ENCODE assay signal across 13 cellular contexts in the genomic region with DNA sequence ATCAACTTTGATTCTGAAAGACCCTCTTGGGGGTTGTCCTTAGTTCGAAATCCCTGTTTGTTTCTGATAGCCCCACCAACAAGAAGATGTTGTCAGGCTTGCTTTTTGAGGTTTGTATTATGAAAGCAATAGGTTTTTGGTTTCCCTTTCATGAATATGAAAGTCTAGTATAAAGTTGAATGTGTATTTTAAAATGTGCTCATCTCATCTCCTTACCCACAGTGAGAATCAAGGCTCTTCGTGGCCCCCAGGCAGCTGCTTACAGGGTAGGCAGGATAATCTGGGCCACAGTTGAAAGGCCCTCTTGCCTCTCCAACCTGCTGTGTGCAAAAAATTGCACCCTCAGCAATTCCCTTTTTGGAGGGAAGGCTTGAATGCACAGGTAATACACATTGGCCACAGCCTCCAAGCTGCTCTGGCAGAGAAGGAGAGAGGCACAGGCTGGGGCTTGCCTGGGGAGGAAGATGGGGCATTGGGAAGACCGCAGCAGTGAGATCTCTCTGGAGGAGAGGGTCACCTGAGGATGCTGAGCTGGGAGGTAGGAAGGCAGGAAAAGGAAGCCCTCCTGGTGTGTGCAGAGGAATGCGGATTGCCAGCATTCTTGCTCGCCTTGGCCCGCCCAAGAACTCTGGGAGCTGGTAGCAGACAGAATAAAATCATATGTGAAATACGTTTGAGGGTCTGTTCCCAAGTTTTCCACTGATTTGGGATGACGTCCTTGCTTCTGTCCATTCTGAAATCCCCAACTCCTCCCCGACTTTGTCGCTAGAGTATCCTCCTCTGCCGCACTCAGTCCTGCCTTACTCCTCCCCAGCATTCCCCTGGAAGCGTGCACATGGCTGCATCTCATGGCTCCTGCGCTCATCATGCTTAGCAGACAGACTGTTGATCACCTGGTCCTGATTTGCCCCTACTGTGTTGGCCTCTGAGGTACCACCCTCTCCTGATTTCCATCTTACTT.
DNase-seq lines count a peak whose midpoint lies in the region; ATAC-seq and TF ChIP-seq lines count a peak whose summit lies in the region.
"Had no signal": no experiment of that assay in that cellular context is flagged by ENCODE, and none has a peak within 500 bp of the region (broad histone marks: within the 10 kb centered on the region; RNA-seq: fewer than 3 reads in every experiment).

No MANE protein-coding gene starts in this region.

- H3K4me3 ChIP-seq in coronary artery, result no peak overlapping the region
- H3K4me3 ChIP-seq: ascending aorta, Peyer's patch had no signal

- DNase-seq in ELF-1 (ENCODE audit: low read depth, low spot score), result peak; percentile 76
- peak; percentile 77 for DNase-seq in NCI-H1105 treated with DMSO at 0.1 percent for 48 hours (lab: John Stamatoyannopoulos, UW)
- peak; percentile 52 for DNase-seq in coronary artery (ENCODE audit: low spot score)
- DNase-seq in mesenteric fat pad (ENCODE audit: low spot score), result peak; percentile 39
- no peak for DNase-seq in NCI-H1436 treated with DMSO at 0.1 percent for 48 hours (lab: John Stamatoyannopoulos, UW)
- DNase-seq: activated CD4-positive, alpha-beta T cell treated with anti-CD3 and anti-CD28 coated beads for 4 hours; CD4-positive, alpha-beta T cell; effector memory CD8-positive, alpha-beta T cell; left ventricle myocardium superior; Peyer's patch had no signal

- TF ChIP-seq CTCF in coronary artery (IDR thresholded peaks at IDR 0.05), result no peak

- H3K27ac ChIP-seq in coronary artery, result no peak overlapping the region
- H3K27ac ChIP-seq: ascending aorta, Peyer's patch had no signal

- ATAC-seq in GM21723 (IDR thresholded peaks at IDR 0.05; ENCODE audit: unreplicated experiment) (no peak), HG02938 (IDR thresholded peaks at IDR 0.05; ENCODE audit: unreplicated experiment) (no peak)
- ATAC-seq: effector memory CD8-positive, alpha-beta T cell; left ventricle myocardium superior had no signal
